1 cellular context compared by ENCODE assay signal in the genomic region with DNA sequence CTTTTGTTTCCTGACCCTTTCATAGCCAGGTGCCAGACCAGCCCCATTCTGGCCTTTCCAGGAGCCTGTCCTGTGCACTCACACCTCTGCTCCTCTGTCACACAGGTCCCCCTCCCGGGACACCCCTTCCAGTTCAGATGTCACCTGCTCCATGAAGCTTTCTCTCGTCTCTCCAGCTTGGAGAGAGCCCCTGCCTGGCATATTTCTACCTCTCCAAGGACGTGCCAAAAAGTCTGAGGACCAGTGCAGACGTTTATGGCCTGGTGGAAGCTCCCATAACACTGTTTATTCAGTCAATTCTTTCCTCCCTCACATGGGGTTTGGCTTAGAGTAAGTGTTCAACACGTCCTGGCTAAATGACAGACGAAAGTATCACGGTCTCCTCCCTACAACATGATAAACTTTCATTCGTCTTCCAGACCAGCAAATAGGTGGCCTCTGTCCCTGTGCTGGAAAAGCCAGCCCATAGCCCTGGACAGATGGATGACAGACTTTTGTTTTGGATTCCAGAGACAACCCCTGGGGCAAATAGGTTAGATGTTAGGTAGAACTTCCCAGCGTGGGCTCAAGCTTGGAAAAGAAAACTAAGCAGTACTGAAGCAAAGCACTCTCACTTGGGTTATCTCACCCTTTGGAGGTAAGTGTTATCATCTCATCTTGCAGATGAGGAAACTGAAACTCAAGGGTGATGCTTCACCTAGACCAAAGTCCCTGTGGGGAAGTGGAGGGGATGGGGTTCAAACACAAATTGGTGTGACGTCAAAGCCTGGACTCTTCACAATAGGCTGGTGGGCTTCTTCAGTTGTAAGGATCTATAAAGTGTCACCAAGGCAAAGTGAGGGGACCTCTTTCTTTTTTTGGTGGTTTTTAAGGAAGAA.
TF ChIP-seq lines count a peak whose summit lies in the region.

No MANE protein-coding gene starts in this region.

TF ChIP-seq in K562, 482 proteins besides CTCF, POLR2A, EP300 and RAD21 (continued from another document):
- TF ChIP-seq ASH1L (IDR thresholded peaks at IDR 0.05; ENCODE audit: borderline replicate concordance, low read depth, partially characterized antibody) (no peak), TBP (optimal IDR thresholded peaks at IDR 0.05; ENCODE audit: low read depth, low read length) (peak; percentile 16), BCOR (IDR thresholded peaks at IDR 0.05) (peak; percentile 65; the same call in 1 of the 2 replicates), KDM1A (IDR thresholded peaks at IDR 0.05) (peak in 1 of 2 experiments; percentile 23; a peak in 1 of 4 replicates), NR4A1 (CRISPR knock-in tag; IDR thresholded peaks at IDR 0.05) (no peak), NR4A1 (tag; IDR thresholded peaks at IDR 0.05) (no peak), SPI1 (IDR thresholded peaks at IDR 0.05; ENCODE audit: borderline replicate concordance, low read depth, low read length) (peak; percentile 22; the same call in 1 of the 2 replicates), MED1 (CRISPR knock-in tag; IDR thresholded peaks at IDR 0.05; ENCODE audit: borderline replicate concordance) (no peak), LCOR (CRISPR knock-in tag; IDR thresholded peaks at IDR 0.05) (0 out of 2 replicates have a peak, but pooled peaks have one; percentile 19), SLC30A9 (CRISPR knock-in tag; IDR thresholded peaks at IDR 0.05) (no peak), HCFC1 (IDR thresholded peaks at IDR 0.05; ENCODE audit: low read depth, low read length) (no peak), CXXC5 (CRISPR knock-in tag; IDR thresholded peaks at IDR 0.05) (no peak), ZNF75A (CRISPR knock-in tag; IDR thresholded peaks at IDR 0.05) (no peak), BMI1 (IDR thresholded peaks at IDR 0.05; ENCODE audit: low read length) (no peak), TRIM24 (IDR thresholded peaks at IDR 0.05) (no peak), MAFK (IDR thresholded peaks at IDR 0.05; ENCODE audit: low read length) (no peak), ZNF696 (CRISPR knock-in tag; conservative IDR thresholded peaks at IDR 0.05) (no peak), GTF2F1 (IDR thresholded peaks at IDR 0.05; ENCODE audit: low read depth, low read length) (no peak), ZNF584 (CRISPR knock-in tag; IDR thresholded peaks at IDR 0.05; ENCODE audit: low read depth) (no peak), ZKSCAN8 (CRISPR knock-in tag; IDR thresholded peaks at IDR 0.05) (no peak), CCNT2 (IDR thresholded peaks at IDR 0.05; ENCODE audit: borderline replicate concordance, extremely low read depth, insufficient read length, low read depth, low read length) (no peak), ADNP (tag; IDR thresholded peaks at IDR 0.05) (no peak), ZC3H4 (CRISPR knock-in tag; IDR thresholded peaks at IDR 0.05; ENCODE audit: borderline replicate concordance) (no peak), RBFOX2 (IDR thresholded peaks at IDR 0.05; ENCODE audit: low read depth, low read length) (no peak), NBN (IDR thresholded peaks at IDR 0.05; ENCODE audit: low read depth) (no peak), CTBP1 (IDR thresholded peaks at IDR 0.05; ENCODE audit: borderline replicate concordance) (peak; percentile 77), GABPA (tag; conservative IDR thresholded peaks at IDR 0.05; ENCODE audit: low read depth) (no peak), ZBTB1 (CRISPR knock-in tag; IDR thresholded peaks at IDR 0.05; ENCODE audit: borderline replicate concordance, low read depth) (0 out of 2 replicates have a peak, but pooled peaks have one; percentile 24), ZNF232 (CRISPR knock-in tag; IDR thresholded peaks at IDR 0.05) (0 out of 2 replicates have a peak, but pooled peaks have one; percentile 25), GABPB1 (CRISPR knock-in tag; IDR thresholded peaks at IDR 0.05) (0 out of 2 replicates have a peak, but pooled peaks have one; percentile 29), ARID2 (IDR thresholded peaks at IDR 0.05) (no peak)
- TF ChIP-seq, protein P1, sequence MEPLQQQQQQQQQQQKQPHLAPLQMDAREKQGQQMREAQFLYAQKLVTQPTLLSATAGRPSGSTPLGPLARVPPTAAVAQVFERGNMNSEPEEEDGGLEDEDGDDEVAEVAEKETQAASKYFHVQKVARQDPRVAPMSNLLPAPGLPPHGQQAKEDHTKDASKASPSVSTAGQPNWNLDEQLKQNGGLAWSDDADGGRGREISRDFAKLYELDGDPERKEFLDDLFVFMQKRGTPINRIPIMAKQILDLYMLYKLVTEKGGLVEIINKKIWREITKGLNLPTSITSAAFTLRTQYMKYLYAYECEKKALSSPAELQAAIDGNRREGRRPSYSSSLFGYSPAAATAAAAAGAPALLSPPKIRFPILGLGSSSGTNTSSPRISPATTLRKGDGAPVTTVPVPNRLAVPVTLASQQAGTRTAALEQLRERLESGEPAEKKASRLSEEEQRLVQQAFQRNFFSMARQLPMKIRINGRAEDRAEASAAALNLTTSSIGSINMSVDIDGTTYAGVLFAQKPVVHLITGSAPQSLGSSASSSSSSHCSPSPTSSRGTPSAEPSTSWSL (CRISPR knock-in tag; IDR thresholded peaks at IDR 0.05; ENCODE audit: borderline replicate concordance): no peak
- TF ChIP-seq, protein P2, sequence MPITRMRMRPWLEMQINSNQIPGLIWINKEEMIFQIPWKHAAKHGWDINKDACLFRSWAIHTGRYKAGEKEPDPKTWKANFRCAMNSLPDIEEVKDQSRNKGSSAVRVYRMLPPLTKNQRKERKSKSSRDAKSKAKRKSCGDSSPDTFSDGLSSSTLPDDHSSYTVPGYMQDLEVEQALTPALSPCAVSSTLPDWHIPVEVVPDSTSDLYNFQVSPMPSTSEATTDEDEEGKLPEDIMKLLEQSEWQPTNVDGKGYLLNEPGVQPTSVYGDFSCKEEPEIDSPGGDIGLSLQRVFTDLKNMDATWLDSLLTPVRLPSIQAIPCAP (CRISPR knock-in tag; IDR thresholded peaks at IDR 0.05; ENCODE audit: borderline replicate concordance): no peak
- TF ChIP-seq, protein P3, sequence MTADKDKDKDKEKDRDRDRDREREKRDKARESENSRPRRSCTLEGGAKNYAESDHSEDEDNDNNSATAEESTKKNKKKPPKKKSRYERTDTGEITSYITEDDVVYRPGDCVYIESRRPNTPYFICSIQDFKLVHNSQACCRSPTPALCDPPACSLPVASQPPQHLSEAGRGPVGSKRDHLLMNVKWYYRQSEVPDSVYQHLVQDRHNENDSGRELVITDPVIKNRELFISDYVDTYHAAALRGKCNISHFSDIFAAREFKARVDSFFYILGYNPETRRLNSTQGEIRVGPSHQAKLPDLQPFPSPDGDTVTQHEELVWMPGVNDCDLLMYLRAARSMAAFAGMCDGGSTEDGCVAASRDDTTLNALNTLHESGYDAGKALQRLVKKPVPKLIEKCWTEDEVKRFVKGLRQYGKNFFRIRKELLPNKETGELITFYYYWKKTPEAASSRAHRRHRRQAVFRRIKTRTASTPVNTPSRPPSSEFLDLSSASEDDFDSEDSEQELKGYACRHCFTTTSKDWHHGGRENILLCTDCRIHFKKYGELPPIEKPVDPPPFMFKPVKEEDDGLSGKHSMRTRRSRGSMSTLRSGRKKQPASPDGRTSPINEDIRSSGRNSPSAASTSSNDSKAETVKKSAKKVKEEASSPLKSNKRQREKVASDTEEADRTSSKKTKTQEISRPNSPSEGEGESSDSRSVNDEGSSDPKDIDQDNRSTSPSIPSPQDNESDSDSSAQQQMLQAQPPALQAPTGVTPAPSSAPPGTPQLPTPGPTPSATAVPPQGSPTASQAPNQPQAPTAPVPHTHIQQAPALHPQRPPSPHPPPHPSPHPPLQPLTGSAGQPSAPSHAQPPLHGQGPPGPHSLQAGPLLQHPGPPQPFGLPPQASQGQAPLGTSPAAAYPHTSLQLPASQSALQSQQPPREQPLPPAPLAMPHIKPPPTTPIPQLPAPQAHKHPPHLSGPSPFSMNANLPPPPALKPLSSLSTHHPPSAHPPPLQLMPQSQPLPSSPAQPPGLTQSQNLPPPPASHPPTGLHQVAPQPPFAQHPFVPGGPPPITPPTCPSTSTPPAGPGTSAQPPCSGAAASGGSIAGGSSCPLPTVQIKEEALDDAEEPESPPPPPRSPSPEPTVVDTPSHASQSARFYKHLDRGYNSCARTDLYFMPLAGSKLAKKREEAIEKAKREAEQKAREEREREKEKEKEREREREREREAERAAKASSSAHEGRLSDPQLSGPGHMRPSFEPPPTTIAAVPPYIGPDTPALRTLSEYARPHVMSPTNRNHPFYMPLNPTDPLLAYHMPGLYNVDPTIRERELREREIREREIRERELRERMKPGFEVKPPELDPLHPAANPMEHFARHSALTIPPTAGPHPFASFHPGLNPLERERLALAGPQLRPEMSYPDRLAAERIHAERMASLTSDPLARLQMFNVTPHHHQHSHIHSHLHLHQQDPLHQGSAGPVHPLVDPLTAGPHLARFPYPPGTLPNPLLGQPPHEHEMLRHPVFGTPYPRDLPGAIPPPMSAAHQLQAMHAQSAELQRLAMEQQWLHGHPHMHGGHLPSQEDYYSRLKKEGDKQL (CRISPR knock-in tag; IDR thresholded peaks at IDR 0.05; ENCODE audit: borderline replicate concordance): 0 out of 2 replicates have a peak, but pooled peaks have one; percentile 24
- TF ChIP-seq, protein P4, sequence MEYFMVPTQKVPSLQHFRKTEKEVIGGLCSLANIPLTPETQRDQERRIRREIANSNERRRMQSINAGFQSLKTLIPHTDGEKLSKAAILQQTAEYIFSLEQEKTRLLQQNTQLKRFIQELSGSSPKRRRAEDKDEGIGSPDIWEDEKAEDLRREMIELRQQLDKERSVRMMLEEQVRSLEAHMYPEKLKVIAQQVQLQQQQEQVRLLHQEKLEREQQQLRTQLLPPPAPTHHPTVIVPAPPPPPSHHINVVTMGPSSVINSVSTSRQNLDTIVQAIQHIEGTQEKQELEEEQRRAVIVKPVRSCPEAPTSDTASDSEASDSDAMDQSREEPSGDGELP (CRISPR knock-in tag; IDR thresholded peaks at IDR 0.05; ENCODE audit: borderline replicate concordance): no peak
- TF ChIP-seq, protein P5, sequence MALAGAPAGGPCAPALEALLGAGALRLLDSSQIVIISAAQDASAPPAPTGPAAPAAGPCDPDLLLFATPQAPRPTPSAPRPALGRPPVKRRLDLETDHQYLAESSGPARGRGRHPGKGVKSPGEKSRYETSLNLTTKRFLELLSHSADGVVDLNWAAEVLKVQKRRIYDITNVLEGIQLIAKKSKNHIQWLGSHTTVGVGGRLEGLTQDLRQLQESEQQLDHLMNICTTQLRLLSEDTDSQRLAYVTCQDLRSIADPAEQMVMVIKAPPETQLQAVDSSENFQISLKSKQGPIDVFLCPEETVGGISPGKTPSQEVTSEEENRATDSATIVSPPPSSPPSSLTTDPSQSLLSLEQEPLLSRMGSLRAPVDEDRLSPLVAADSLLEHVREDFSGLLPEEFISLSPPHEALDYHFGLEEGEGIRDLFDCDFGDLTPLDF (CRISPR knock-in tag; IDR thresholded peaks at IDR 0.05): no peak
- TF ChIP-seq, protein P6, sequence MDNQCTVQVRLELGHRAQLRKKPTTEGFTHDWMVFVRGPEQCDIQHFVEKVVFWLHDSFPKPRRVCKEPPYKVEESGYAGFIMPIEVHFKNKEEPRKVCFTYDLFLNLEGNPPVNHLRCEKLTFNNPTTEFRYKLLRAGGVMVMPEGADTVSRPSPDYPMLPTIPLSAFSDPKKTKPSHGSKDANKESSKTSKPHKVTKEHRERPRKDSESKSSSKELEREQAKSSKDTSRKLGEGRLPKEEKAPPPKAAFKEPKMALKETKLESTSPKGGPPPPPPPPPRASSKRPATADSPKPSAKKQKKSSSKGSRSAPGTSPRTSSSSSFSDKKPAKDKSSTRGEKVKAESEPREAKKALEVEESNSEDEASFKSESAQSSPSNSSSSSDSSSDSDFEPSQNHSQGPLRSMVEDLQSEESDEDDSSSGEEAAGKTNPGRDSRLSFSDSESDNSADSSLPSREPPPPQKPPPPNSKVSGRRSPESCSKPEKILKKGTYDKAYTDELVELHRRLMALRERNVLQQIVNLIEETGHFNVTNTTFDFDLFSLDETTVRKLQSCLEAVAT (IDR thresholded peaks at IDR 0.05): no peak
- TF ChIP-seq, protein P7, sequence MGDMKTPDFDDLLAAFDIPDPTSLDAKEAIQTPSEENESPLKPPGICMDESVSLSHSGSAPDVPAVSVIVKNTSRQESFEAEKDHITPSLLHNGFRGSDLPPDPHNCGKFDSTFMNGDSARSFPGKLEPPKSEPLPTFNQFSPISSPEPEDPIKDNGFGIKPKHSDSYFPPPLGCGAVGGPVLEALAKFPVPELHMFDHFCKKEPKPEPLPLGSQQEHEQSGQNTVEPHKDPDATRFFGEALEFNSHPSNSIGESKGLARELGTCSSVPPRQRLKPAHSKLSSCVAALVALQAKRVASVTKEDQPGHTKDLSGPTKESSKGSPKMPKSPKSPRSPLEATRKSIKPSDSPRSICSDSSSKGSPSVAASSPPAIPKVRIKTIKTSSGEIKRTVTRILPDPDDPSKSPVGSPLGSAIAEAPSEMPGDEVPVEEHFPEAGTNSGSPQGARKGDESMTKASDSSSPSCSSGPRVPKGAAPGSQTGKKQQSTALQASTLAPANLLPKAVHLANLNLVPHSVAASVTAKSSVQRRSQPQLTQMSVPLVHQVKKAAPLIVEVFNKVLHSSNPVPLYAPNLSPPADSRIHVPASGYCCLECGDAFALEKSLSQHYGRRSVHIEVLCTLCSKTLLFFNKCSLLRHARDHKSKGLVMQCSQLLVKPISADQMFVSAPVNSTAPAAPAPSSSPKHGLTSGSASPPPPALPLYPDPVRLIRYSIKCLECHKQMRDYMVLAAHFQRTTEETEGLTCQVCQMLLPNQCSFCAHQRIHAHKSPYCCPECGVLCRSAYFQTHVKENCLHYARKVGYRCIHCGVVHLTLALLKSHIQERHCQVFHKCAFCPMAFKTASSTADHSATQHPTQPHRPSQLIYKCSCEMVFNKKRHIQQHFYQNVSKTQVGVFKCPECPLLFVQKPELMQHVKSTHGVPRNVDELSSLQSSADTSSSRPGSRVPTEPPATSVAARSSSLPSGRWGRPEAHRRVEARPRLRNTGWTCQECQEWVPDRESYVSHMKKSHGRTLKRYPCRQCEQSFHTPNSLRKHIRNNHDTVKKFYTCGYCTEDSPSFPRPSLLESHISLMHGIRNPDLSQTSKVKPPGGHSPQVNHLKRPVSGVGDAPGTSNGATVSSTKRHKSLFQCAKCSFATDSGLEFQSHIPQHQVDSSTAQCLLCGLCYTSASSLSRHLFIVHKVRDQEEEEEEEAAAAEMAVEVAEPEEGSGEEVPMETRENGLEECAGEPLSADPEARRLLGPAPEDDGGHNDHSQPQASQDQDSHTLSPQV (IDR thresholded peaks at IDR 0.05): no peak
- TF ChIP-seq, protein P8, sequence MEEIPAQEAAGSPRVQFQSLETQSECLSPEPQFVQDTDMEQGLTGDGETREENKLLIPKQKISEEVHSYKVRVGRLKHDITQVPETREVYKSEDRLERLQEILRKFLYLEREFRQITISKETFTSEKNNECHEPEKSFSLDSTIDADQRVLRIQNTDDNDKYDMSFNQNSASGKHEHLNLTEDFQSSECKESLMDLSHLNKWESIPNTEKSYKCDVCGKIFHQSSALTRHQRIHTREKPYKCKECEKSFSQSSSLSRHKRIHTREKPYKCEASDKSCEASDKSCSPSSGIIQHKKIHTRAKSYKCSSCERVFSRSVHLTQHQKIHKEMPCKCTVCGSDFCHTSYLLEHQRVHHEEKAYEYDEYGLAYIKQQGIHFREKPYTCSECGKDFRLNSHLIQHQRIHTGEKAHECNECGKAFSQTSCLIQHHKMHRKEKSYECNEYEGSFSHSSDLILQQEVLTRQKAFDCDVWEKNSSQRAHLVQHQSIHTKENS (CRISPR knock-in tag; IDR thresholded peaks at IDR 0.05): no peak
